ENCODE assay signal across 14 cellular contexts in genomic region chr9:104895572-104895971, GRCh38. TPM values are rescaled to one million over a fixed set of nuclear protein-coding genes. Genes with fewer than 3 reads are reported as not detected.
DNase-seq lines count a peak whose midpoint lies in the region; ATAC-seq, FAIRE-seq and TF ChIP-seq lines count a peak whose summit lies in the region.
"Had no signal": no experiment of that assay in that cellular context is flagged by ENCODE, and none has a peak within 500 bp of the region (broad histone marks: within the 10 kb centered on the region; RNA-seq: fewer than 3 reads in every experiment).

No MANE protein-coding gene starts in this region.

- H3K27me3 ChIP-seq in heart left ventricle, result no peaks in the 10 kb centered on the region
- H3K27me3 ChIP-seq in right atrium auricular region, result no peaks in the 10 kb centered on the region
- H3K27me3 ChIP-seq in adipocyte (replicated peaks; ENCODE audit: control insufficient read depth, insufficient read depth, low read length), result no peaks in the 10 kb centered on the region

- H3K9me3 ChIP-seq in heart left ventricle, result no peaks in the 10 kb centered on the region
- H3K9me3 ChIP-seq in right atrium auricular region, result no peaks in the 10 kb centered on the region
- H3K9me3 ChIP-seq in adipocyte (ENCODE audit: control insufficient read depth, low read length), result no peaks in the 10 kb centered on the region
- H3K9me3 ChIP-seq: A549 had no signal

- TF ChIP-seq POLR2A in heart left ventricle (IDR thresholded peaks at IDR 0.05), result no peak

- no peak overlapping the region for H3K4me3 ChIP-seq in heart left ventricle
- H3K4me3 ChIP-seq in right atrium auricular region, result no peak overlapping the region
- no peak overlapping the region for H3K4me3 ChIP-seq in adipocyte (ENCODE audit: low read length)
- H3K4me3 ChIP-seq in fibroblast of pulmonary artery (replicated peaks; ENCODE audit: low read depth, low read length), result no peak overlapping the region
- H3K4me3 ChIP-seq: A549 had no signal

- H3K27ac ChIP-seq in heart left ventricle (peak overlapping the region in 1 of 12 donors; percentile 5), right atrium auricular region (no peak overlapping the region)
- H3K27ac ChIP-seq: A549, HL-60 had no signal

- no peak for FAIRE-seq in frontal cortex (lab: Jason Lieb, UNC)
- FAIRE-seq: A549 had no signal

- H3K4me1 ChIP-seq in heart left ventricle (peaks cover 0 to 43% (median 10%) of the 10 kb centered on the region in 12 donors), right atrium auricular region (peaks cover 0 to 14% of the 10 kb centered on the region in 2 donors), adipocyte (ENCODE audit: control insufficient read depth, insufficient read depth, low read length) (peaks cover 29% of the 10 kb centered on the region)
- H3K4me1 ChIP-seq: A549 had no signal

- H3K36me3 ChIP-seq in heart left ventricle (peaks cover 0 to 29% (median 0%) of the 10 kb centered on the region in 9 donors), right atrium auricular region (peaks cover 6% of the 10 kb centered on the region), adipocyte (ENCODE audit: control insufficient read depth, insufficient read depth, low read length, severe bottlenecking) (peaks cover 44% of the 10 kb centered on the region)

- DNase-seq in heart left ventricle (peak in 1 of 5 donors; percentile 31), right atrium auricular region (ENCODE audit: low spot score) (no peak), adipocyte (ENCODE audit: low read depth) (peak; percentile 91), fibroblast of pulmonary artery (ENCODE audit: low read depth) (peak; percentile 76), stromal cell of bone marrow (ENCODE audit: low read depth) (peak; percentile 75), frontal cortex (ENCODE audit: low spot score in 2 of 2) (no peak)
- no peak for DNase-seq in stimulated activated CD4-positive, alpha-beta T cell treated with anti-CD3 and anti-CD28 coated beads, Interleukin-2, amount 100 ng/mL, for 48 hours
- DNase-seq: activated T-cell treated with anti-CD3 and anti-CD28 coated beads, Interleukin-2, amount 50 U/mL, for 1 hour; effector memory CD8-positive, alpha-beta T cell; NCI-H2171 treated with DMSO at 0.1 percent for 48 hours; T-cell had no signal

- intact Hi-C loops in heart left ventricle (cut with DNase I), result no loop called here

- no peak overlapping the region for H3K9ac ChIP-seq in adipocyte (ENCODE audit: low read length)

- peak in 3 of 4 donors; percentile 22 to 83 (median 64) for ATAC-seq in heart left ventricle
- no peak for ATAC-seq in GM21825 (IDR thresholded peaks at IDR 0.05; ENCODE audit: unreplicated experiment)
- ATAC-seq: A549; effector memory CD8-positive, alpha-beta T cell; T-cell had no signal

- 74 to 83% (median 77%) methylated on average over 6 of the region's 6 CpGs for WGBS in heart left ventricle, 4 donors

- TF ChIP-seq CTCF in heart left ventricle (IDR thresholded peaks at IDR 0.05), result no peak
- no peak for TF ChIP-seq CTCF in right atrium auricular region (IDR thresholded peaks at IDR 0.05)
- no peak for TF ChIP-seq CTCF in fibroblast of pulmonary artery (IDR thresholded peaks at IDR 0.05; ENCODE audit: low read length, missing control alignments)

RNA-seq across cellular contexts. Expression of gene ABCA1, which starts 32.4 kb away (rescaled TPM):
- 10 to 100 TPM in 6 of 9 donors, 1 to 10 TPM in 3; 5.2 to 45.3 (median 12.0) TPM for total RNA-seq in heart left ventricle
- 1 to 10 TPM; 2.1 to 4.4 TPM for polyA plus RNA-seq in heart left ventricle
- 10 to 100 TPM in 1 of 2 donors, 1 to 10 TPM in 1; 7.9 to 19.2 TPM for total RNA-seq in right atrium auricular region
- total RNA-seq in frontal cortex, result 28.5 TPM

Comparison
In these comparisons a context has a peak if more than half of its experiments do, and no peak if none do; other contexts are left out.
1. DNase-seq: peak in adipocyte (single experiment), fibroblast of pulmonary artery (single experiment) and stromal cell of bone marrow (single experiment); none in right atrium auricular region (single experiment), frontal cortex (0 of 2) and stimulated activated CD4-positive, alpha-beta T cell treated with anti-CD3 and anti-CD28 coated beads, Interleukin-2, amount 100 ng/mL, for 48 hours (0 of 2).